8 cellular contexts compared by ENCODE assay signal in genomic region chr3:177357352-177358084, GRCh38.
DNase-seq lines count a peak whose midpoint lies in the region; ATAC-seq, FAIRE-seq and TF ChIP-seq lines count a peak whose summit lies in the region.

No MANE protein-coding gene starts in this region.

- ATAC-seq in HG02938 (IDR thresholded peaks at IDR 0.05; ENCODE audit: unreplicated experiment), result peak; percentile 17
- no peak for ATAC-seq in GM21576 (IDR thresholded peaks at IDR 0.05; ENCODE audit: unreplicated experiment)
- no peak for ATAC-seq in GM19324 (IDR thresholded peaks at IDR 0.05; ENCODE audit: low FRiP score, unreplicated experiment)

- FAIRE-seq in RCC 7860 (lab: Jason Lieb, UNC), result peak; percentile 91

- H3K9me3 ChIP-seq in CD4-positive, alpha-beta memory T cell (ENCODE audit: control insufficient read depth in 1 of 2, low read length in 2 of 2), result no peaks in the 10 kb centered on the region
- no peaks in the 10 kb centered on the region for H3K9me3 ChIP-seq in stomach

- no peak overlapping the region for H3K4me3 ChIP-seq in CD4-positive, alpha-beta memory T cell (ENCODE audit: low read length in 2 of 2)
- H3K4me3 ChIP-seq in stomach, result peak overlapping the region in 1 of 4 donors; percentile 24

- H3K36me3 Mint-ChIP-seq in CD4-positive, alpha-beta memory T cell, result peaks cover 0 to 12% of the 10 kb centered on the region in 2 donors
- no peaks in the 10 kb centered on the region for H3K36me3 Mint-ChIP-seq in MCF 10A (ENCODE audit: insufficient read depth, unreplicated experiment)

- intact Hi-C loops in CD4-positive, alpha-beta memory T cell (cut with micrococcal nuclease), result loop anchor here (1.0 to 2.0 kb wide), 2 partner anchors 39 to 213 kb away; no protein-coding TSS in a partner anchor
- intact Hi-C loops in MCF 10A (cut with micrococcal nuclease) (loop anchor here (5.0 kb wide), 1 partner anchor 50 kb away; no protein-coding TSS in a partner anchor), stomach (cut with DNase I; ENCODE audit: low total_unique reads) (loop anchor here (5.0 kb wide), 1 partner anchor 155 kb away; no protein-coding TSS in a partner anchor)

- peak overlapping the region in 7 of 8 donors; percentile 88 to 98 (median 94) for H3K4me3 Mint-ChIP-seq in CD4-positive, alpha-beta memory T cell
- peak overlapping the region; percentile 45 for H3K4me3 Mint-ChIP-seq in MCF 10A (ENCODE audit: unreplicated experiment)

- CTCF ChIA-PET in CD4-positive, alpha-beta memory T cell (lab: Charles Lee; ENCODE audit: partially characterized antibody), result interaction anchor here (4.9 to 8.7 kb wide), 2 partner anchors 159 to 307 kb away, joined by 32 to 126 read pairs; partner anchors contain the start of gene TBL1XR1
- CTCF ChIA-PET in MCF 10A (lab: Yijun Ruan, JAX), result interaction anchor here (0.5 to 1.7 kb wide), 5 partner anchors 11 to 311 kb away, joined by 3 to 11 read pairs (median 3); no protein-coding TSS in a partner anchor

- no peak for TF ChIP-seq CTCF in MCF 10A (IDR thresholded peaks at IDR 0.05; ENCODE audit: unreplicated experiment)
- peak in 1 of 7 experiments; percentile 9 for TF ChIP-seq CTCF in stomach (IDR thresholded peaks at IDR 0.05)

- H3K4me1 ChIP-seq in CD4-positive, alpha-beta memory T cell (ENCODE audit: insufficient read depth, low read length), result peaks cover 50% of the 10 kb centered on the region
- peaks cover 47 to 82% (median 53%) of the 10 kb centered on the region in 4 donors for H3K4me1 ChIP-seq in stomach

- no peak for TF ChIP-seq POLR2A in stomach (IDR thresholded peaks at IDR 0.05)

- POLR2A ChIA-PET in CD4-positive, alpha-beta memory T cell (lab: Charles Lee; ENCODE audit: partially characterized antibody), result interaction anchor here (0.9 to 8.1 kb wide), 8 partner anchors 11 to 306 kb away, joined by 3 to 529 read pairs (median 4); partner anchors contain the start of gene TBL1XR1
- POLR2A ChIA-PET in MCF 10A (lab: Yijun Ruan, JAX), result interaction anchor here (0.6 to 5.4 kb wide), 17 partner anchors 8 to 1028 kb away, joined by 3 to 66 read pairs (median 4); partner anchors contain the start of gene TBL1XR1

- H3K27me3 Mint-ChIP-seq in CD4-positive, alpha-beta memory T cell, result peaks cover 1 to 7% of the 10 kb centered on the region in 2 donors
- no peaks in the 10 kb centered on the region for H3K27me3 Mint-ChIP-seq in MCF 10A (ENCODE audit: insufficient read depth, unreplicated experiment)

- peaks cover 0 to 12% (median 0%) of the 10 kb centered on the region in 8 donors for H3K9me3 Mint-ChIP-seq in CD4-positive, alpha-beta memory T cell
- H3K9me3 Mint-ChIP-seq in MCF 10A (ENCODE audit: unreplicated experiment), result no peaks in the 10 kb centered on the region

- H3K27me3 ChIP-seq in CD4-positive, alpha-beta memory T cell (ENCODE audit: insufficient read depth, low read length), result no peaks in the 10 kb centered on the region
- H3K27me3 ChIP-seq in stomach, result no peaks in the 10 kb centered on the region

- no peak for TF ChIP-seq EP300 in stomach (IDR thresholded peaks at IDR 0.05)

- H3K27ac Mint-ChIP-seq in CD4-positive, alpha-beta memory T cell, result peak overlapping the region; percentile 93 to 100 (median 99)
- H3K27ac Mint-ChIP-seq in MCF 10A (ENCODE audit: low read depth, unreplicated experiment), result peak overlapping the region; percentile 87

- no peak for DNase-seq in CD4-positive, alpha-beta memory T cell
- DNase-seq in RCC 7860 (ENCODE audit: low spot score) (peak; percentile 95), MCF 10A (ENCODE audit: unreplicated experiment) (peak; percentile 92), kidney glomerular epithelial cell (lab: John Stamatoyannopoulos, UW) (peak; percentile 64), stomach (peak; percentile 62)

- H3K27ac ChIP-seq in CD4-positive, alpha-beta memory T cell (ENCODE audit: low read depth, low read length), result peak overlapping the region; percentile 96
- peak overlapping the region; percentile 83 to 92 (median 90) for H3K27ac ChIP-seq in stomach

- H3K4me1 Mint-ChIP-seq in CD4-positive, alpha-beta memory T cell, result peaks cover 33 to 59% (median 47%) of the 10 kb centered on the region in 4 donors
- peaks cover 47% of the 10 kb centered on the region for H3K4me1 Mint-ChIP-seq in MCF 10A (ENCODE audit: insufficient read depth, unreplicated experiment)

- 12 to 20% (median 18%) methylated on average over 5 of the region's 5 CpGs for WGBS in stomach, 5 donors

- H3K36me3 ChIP-seq in CD4-positive, alpha-beta memory T cell (ENCODE audit: insufficient read depth, low read length), result no peaks in the 10 kb centered on the region
- no peaks in the 10 kb centered on the region for H3K36me3 ChIP-seq in stomach

- BruUV-seq in MCF 10A (replicated peaks; lab: Mats Ljungman, UMichigan), result no TSS peak

Comparison
In these comparisons a context has a peak if more than half of its experiments do, and no peak if none do; other contexts are left out.
1. DNase-seq: peak in RCC 7860 (single experiment), MCF 10A (single experiment), kidney glomerular epithelial cell (single experiment) and stomach (single experiment); none in CD4-positive, alpha-beta memory T cell (0 of 5).